Comparison of ENCODE assay signal across 1 cellular context in genomic region chr9:68584110-68585033, GRCh38.
TF ChIP-seq lines count a peak whose summit lies in the region.

No MANE protein-coding gene starts in this region.

TF ChIP-seq in H1, 55 proteins besides CTCF, POLR2A, EP300 and RAD21 (continued from another document):
- TF ChIP-seq ATF3 (IDR thresholded peaks at IDR 0.05; ENCODE audit: insufficient read depth, low read depth, low read length) (peak; percentile 24; the same call in 1 of the 2 replicates), EGR1 (IDR thresholded peaks at IDR 0.05; ENCODE audit: borderline replicate concordance, low read depth, low read length) (no peak), TEAD4 (IDR thresholded peaks at IDR 0.05; ENCODE audit: low read depth, low read length) (peak; percentile 33; the same call in 1 of the 2 replicates), YY1 (IDR thresholded peaks at IDR 0.05; ENCODE audit: low read depth, low read length) (0 out of 2 replicates have a peak, but pooled peaks have one; percentile 53)
